In the genomic region with DNA sequence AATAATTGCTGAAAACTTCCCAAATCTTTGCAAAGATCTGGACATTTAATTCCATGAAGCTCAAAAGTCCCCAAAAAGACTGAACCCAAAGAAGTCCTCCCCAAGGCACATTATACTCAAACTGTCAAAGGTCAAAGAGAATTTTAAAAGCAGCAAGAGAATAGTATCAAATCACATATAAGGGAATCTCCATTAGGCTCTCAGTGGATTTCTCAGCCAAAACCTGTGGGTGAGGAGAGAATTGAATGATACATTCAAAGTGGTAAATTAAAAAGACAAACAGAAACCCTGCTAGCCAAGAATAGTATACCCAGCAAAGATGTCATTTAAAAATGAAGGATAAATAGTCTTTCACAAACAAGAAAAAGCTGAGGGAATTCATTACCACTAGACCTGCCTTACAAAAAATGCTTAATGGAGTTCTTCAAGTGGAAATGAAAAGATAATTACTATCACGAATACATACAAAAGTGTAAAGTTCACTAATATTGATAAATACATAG, we compare ENCODE assay signal across 24 cellular contexts.
DNase-seq lines count a peak whose midpoint lies in the region; ATAC-seq, FAIRE-seq and TF ChIP-seq lines count a peak whose summit lies in the region.
"Had no signal": no experiment of that assay in that cellular context is flagged by ENCODE, and none has a peak within 500 bp of the region (broad histone marks: within the 10 kb centered on the region; RNA-seq: fewer than 3 reads in every experiment).

No MANE protein-coding gene starts in this region.

- CTCF ChIA-PET in HCT116 (lab: Charles Lee) (no interaction called here), K562 (lab: Yijun Ruan, JAX; ENCODE audit: low intra/inter-chr PET ratio) (no interaction called here)
- CTCF ChIA-PET in activated CD8-positive, alpha-beta T cell treated with anti-CD3 and anti-CD28 coated beads for 36 hours (lab: Charles Lee): no interaction called here

- ATAC-seq in HCT116: no peak
- ATAC-seq in K562: no peak
- ATAC-seq in activated CD8-positive, alpha-beta T cell treated with anti-CD3 and anti-CD28 coated beads for 36 hours: no peak
- ATAC-seq in GM18907 (IDR thresholded peaks at IDR 0.05; ENCODE audit: unreplicated experiment): no peak
- no peak for ATAC-seq in GM21737 (IDR thresholded peaks at IDR 0.05; ENCODE audit: unreplicated experiment)
- ATAC-seq: A549 had no signal

- H3K4me1 ChIP-seq in HCT116 (ENCODE audit: control insufficient read depth in 1 of 2, insufficient read depth in 2 of 2, low read length in 2 of 2): no peaks in the 10 kb centered on the region
- H3K4me1 ChIP-seq in K562 (replicated peaks in 1 of 2; ENCODE audit: control insufficient read depth in 2 of 2, insufficient read depth in 2 of 2, low read length in 2 of 2): no peaks in the 10 kb centered on the region
- H3K4me1 ChIP-seq: A549; BE2C; BLaER1 treated with 17β-estradiol and CSF1 and Interleukin-3, amounts not matched to agents 10 nM and 100 nM had no signal

- no peaks in the 10 kb centered on the region for H3K9me1 ChIP-seq in K562 (ENCODE audit: control insufficient read depth, insufficient read depth, low read length)

- no peaks in the 10 kb centered on the region for H3K79me2 ChIP-seq in HCT116 (ENCODE audit: insufficient read depth, low read length)
- no peaks in the 10 kb centered on the region for H3K79me2 ChIP-seq in K562 (ENCODE audit: control insufficient read depth, insufficient read depth, low read length)

- no peak for FAIRE-seq in K562 (lab: Jason Lieb, UNC)
- FAIRE-seq: A549, D721Med, GM12891, GM18507 had no signal

- DNase-seq in HCT116 (ENCODE audit: low read depth, low spot score) (no peak), OCI-M1 (lab: John Stamatoyannopoulos, UW) (peak; percentile 14), K562 (ENCODE audit: extremely low read depth in 1 of 4, low spot score in 3 of 4) (no peak), cerebellar nuclear complex (lab: John Stamatoyannopoulos, UW) (no peak)
- no peak for DNase-seq in activated CD8-positive, alpha-beta T cell treated with anti-CD3 and anti-CD28 coated beads for 36 hours
- DNase-seq: 8988T; ACHN; AML-193; BE2C; CD4-positive, alpha-beta T cell; CD8-positive, alpha-beta memory T cell; DMS53; DMS79 treated with DMSO at 0.1 percent for 48 hours; GF-D8; GM23248; H9 had no signal

- TF ChIP-seq RAD21 in HCT116 (IDR thresholded peaks at IDR 0.05; ENCODE audit: low read depth) (no peak), K562 (CRISPR knock-in tag; conservative IDR thresholded peaks at IDR 0.05 in 1 of 2, IDR thresholded peaks at IDR 0.05 in 1 of 2) (no peak)

- no peaks in the 10 kb centered on the region for H3K36me3 Mint-ChIP-seq in activated CD8-positive, alpha-beta T cell treated with anti-CD3 and anti-CD28 coated beads for 36 hours (ENCODE audit: low read depth)
- H3K36me3 Mint-ChIP-seq: CD14-positive monocyte had no signal

- 0% methylated on average over 1 of the region's 1 CpG for WGBS in K562 (ENCODE audit: insufficient coverage, low coverage, missing lambda C conversion rate)

- H3K36me3 ChIP-seq in HCT116 (ENCODE audit: control insufficient read depth in 1 of 2, insufficient read depth in 2 of 2, low read length in 2 of 2) (no peaks in the 10 kb centered on the region), K562 (ENCODE audit: control insufficient read depth, insufficient read depth, low read length) (no peaks in the 10 kb centered on the region)
- H3K36me3 ChIP-seq: BE2C had no signal

- intact Hi-C loops in HCT116 (cut with micrococcal nuclease) (no loop called here), K562 (cut with micrococcal nuclease) (no loop called here)
- intact Hi-C loops in activated CD8-positive, alpha-beta T cell treated with anti-CD3 and anti-CD28 coated beads for 36 hours (cut with micrococcal nuclease): no loop called here

- POLR2A ChIA-PET in HCT116 (lab: Charles Lee): no interaction called here
- POLR2A ChIA-PET in K562 (lab: Yijun Ruan, JAX): no interaction called here
- POLR2A ChIA-PET in activated CD8-positive, alpha-beta T cell treated with anti-CD3 and anti-CD28 coated beads for 36 hours (lab: Charles Lee): no interaction called here

- H3K27ac Mint-ChIP-seq in activated CD8-positive, alpha-beta T cell treated with anti-CD3 and anti-CD28 coated beads for 36 hours: no peak overlapping the region
- H3K27ac Mint-ChIP-seq: CD4-positive, alpha-beta T cell; CD8-positive, alpha-beta memory T cell; H9 had no signal

- peaks cover 0 to 9% of the 10 kb centered on the region in 2 experiments; a peak in 1 of 4 replicates for H3K9me3 ChIP-seq in HCT116 (ENCODE audit: control insufficient read depth in 1 of 2, insufficient read depth in 1 of 2, low read depth in 1 of 2, low read length in 2 of 2)
- H3K9me3 ChIP-seq in K562 (replicated peaks; ENCODE audit: control insufficient read depth, insufficient read depth, low read depth, low read length): no peaks in the 10 kb centered on the region
- H3K9me3 ChIP-seq: BE2C had no signal

- TF ChIP-seq CTCF in HCT116 (IDR thresholded peaks at IDR 0.05 in 2 of 3, conservative IDR thresholded peaks at IDR 0.05 in 1 of 3; ENCODE audit: borderline replicate concordance in 1 of 3, insufficient read depth in 1 of 3, low read depth in 2 of 3, low read length in 2 of 3): no peak
- TF ChIP-seq CTCF in K562 (IDR thresholded peaks at IDR 0.05 in 2 of 3, conservative IDR thresholded peaks at IDR 0.05 in 1 of 3; ENCODE audit: insufficient read depth in 2 of 3, low read depth in 1 of 3, low read length in 3 of 3): no peak
- TF ChIP-seq CTCF in activated CD8-positive, alpha-beta T cell treated with anti-CD3 and anti-CD28 coated beads for 36 hours (IDR thresholded peaks at IDR 0.05): no peak

- H2AFZ ChIP-seq in HCT116 (ENCODE audit: low read depth, low read length, poor library complexity, severe bottlenecking): no peak overlapping the region
- H2AFZ ChIP-seq in K562 (ENCODE audit: low read depth, low read length): no peak overlapping the region
- H2AFZ ChIP-seq: GM23248 had no signal

- no peaks in the 10 kb centered on the region for H3K4me1 Mint-ChIP-seq in activated CD8-positive, alpha-beta T cell treated with anti-CD3 and anti-CD28 coated beads for 36 hours (ENCODE audit: low read depth)
- H3K4me1 Mint-ChIP-seq: CD14-positive monocyte; CD8-positive, alpha-beta memory T cell; H9 had no signal

- H3K9ac ChIP-seq in HCT116 (ENCODE audit: low read length) (no peak overlapping the region), K562 (ENCODE audit: insufficient read depth in 1 of 2, low read depth in 2 of 2, low read length in 2 of 2) (no peak overlapping the region)
- H3K9ac ChIP-seq: BLaER1 treated with 17β-estradiol and CSF1 and Interleukin-3, amounts not matched to agents 10 nM and 100 nM; GM23248 had no signal

- H3K9me3 Mint-ChIP-seq in activated CD8-positive, alpha-beta T cell treated with anti-CD3 and anti-CD28 coated beads for 36 hours: peaks cover 49% of the 10 kb centered on the region

- H4K20me1 ChIP-seq in HCT116 (ENCODE audit: insufficient read depth) (no peaks in the 10 kb centered on the region), K562 (replicated peaks; ENCODE audit: control insufficient read depth, insufficient read depth, low read length) (no peaks in the 10 kb centered on the region)
- H4K20me1 ChIP-seq: BLaER1 treated with 17β-estradiol and CSF1 and Interleukin-3, amounts not matched to agents 10 nM and 100 nM had no signal

- RAD21 ChIA-PET in HCT116 (lab: Charles Lee; ENCODE audit: low non-redundant PET in 1 of 2, low total read pairs in 2 of 2, uncharacterized antibody in 2 of 2, unreplicated experiment in 2 of 2): no interaction called here

- H3K4me3 ChIP-seq in HCT116 (replicated peaks in 1 of 2; ENCODE audit: low read depth in 1 of 2, low read length in 2 of 2) (no peak overlapping the region), K562 (no peak overlapping the region)
- H3K4me3 ChIP-seq: A549; BLaER1 treated with 17β-estradiol and CSF1 and Interleukin-3, amounts not matched to agents 10 nM and 100 nM; GM23248 had no signal

- in situ Hi-C loops in K562 (cut with MboI): no loop called here

- no peaks in the 10 kb centered on the region for H3K9me2 ChIP-seq in HCT116 (ENCODE audit: insufficient read depth)

- no peak overlapping the region for H3K27ac ChIP-seq in HCT116 (ENCODE audit: low read depth, low read length)
- H3K27ac ChIP-seq in K562 (ENCODE audit: extremely low read depth, low read depth, low read length): no peak overlapping the region
- H3K27ac ChIP-seq: A549; BLaER1 treated with 17β-estradiol and CSF1 and Interleukin-3, amounts not matched to agents 10 nM and 100 nM; GM23248 had no signal

- no peak overlapping the region for H3K4me3 Mint-ChIP-seq in activated CD8-positive, alpha-beta T cell treated with anti-CD3 and anti-CD28 coated beads for 36 hours
- H3K4me3 Mint-ChIP-seq: CD14-positive monocyte; CD4-positive, alpha-beta T cell; CD8-positive, alpha-beta memory T cell; H9 had no signal

- no peak for TF ChIP-seq EP300 in K562 (IDR thresholded peaks at IDR 0.05; ENCODE audit: low read length)

- TF ChIP-seq POLR2A in HCT116 (IDR thresholded peaks at IDR 0.05; ENCODE audit: borderline replicate concordance, extremely low read depth, insufficient read depth, insufficient read length) (no peak), K562 (conservative IDR thresholded peaks at IDR 0.05) (no peak)

- H3K4me2 ChIP-seq in HCT116 (ENCODE audit: low read length): no peak overlapping the region
- no peak overlapping the region for H3K4me2 ChIP-seq in K562 (ENCODE audit: insufficient read depth, low read length)
- H3K4me2 ChIP-seq: A549; BLaER1 treated with 17β-estradiol and CSF1 and Interleukin-3, amounts not matched to agents 10 nM and 100 nM had no signal

- H3K27me3 ChIP-seq in HCT116 (ENCODE audit: insufficient read depth, low read length) (no peaks in the 10 kb centered on the region), K562 (ENCODE audit: control insufficient read depth in 2 of 2, insufficient read depth in 2 of 2, low read length in 2 of 2) (no peaks in the 10 kb centered on the region)
- H3K27me3 ChIP-seq: BE2C; BLaER1 treated with 17β-estradiol and CSF1 and Interleukin-3, amounts not matched to agents 10 nM and 100 nM had no signal

- BruUV-seq in HCT116 (replicated peaks; lab: Mats Ljungman, UMichigan): no TSS peak
- BruUV-seq in K562 (replicated peaks; lab: Mats Ljungman, UMichigan): no TSS peak

- H3K27me3 Mint-ChIP-seq in activated CD8-positive, alpha-beta T cell treated with anti-CD3 and anti-CD28 coated beads for 36 hours: no peaks in the 10 kb centered on the region
- H3K27me3 Mint-ChIP-seq: CD4-positive, alpha-beta T cell; CD8-positive, alpha-beta memory T cell had no signal

TF ChIP-seq in HCT116, 20 proteins besides CTCF, POLR2A, EP300 and RAD21:
- TF ChIP-seq JUND (IDR thresholded peaks at IDR 0.05) (no peak), EZH2 (IDR thresholded peaks at IDR 0.05) (no peak), CBX3 (IDR thresholded peaks at IDR 0.05; ENCODE audit: low read depth) (peak; percentile 34; the same call in 1 of the 2 replicates)

TF ChIP-seq in K562, 482 proteins besides CTCF, POLR2A, EP300 and RAD21:
- TF ChIP-seq ZNF384 (IDR thresholded peaks at IDR 0.05; ENCODE audit: low read depth, low read length) (no peak), CBX5 (IDR thresholded peaks at IDR 0.05; ENCODE audit: borderline replicate concordance, low read depth) (0 out of 2 replicates have a peak, but pooled peaks have one; percentile 44), CBX3 (IDR thresholded peaks at IDR 0.05; ENCODE audit: borderline replicate concordance in 1 of 2, low read length in 2 of 2) (peak in 1 of 2 experiments; percentile 39; a peak in 1 of 3 replicates), TRIM28 (IDR thresholded peaks at IDR 0.05) (peak; percentile 73; the same call in 1 of the 2 replicates)
